25 cellular contexts compared by ENCODE assay signal in the genomic region with DNA sequence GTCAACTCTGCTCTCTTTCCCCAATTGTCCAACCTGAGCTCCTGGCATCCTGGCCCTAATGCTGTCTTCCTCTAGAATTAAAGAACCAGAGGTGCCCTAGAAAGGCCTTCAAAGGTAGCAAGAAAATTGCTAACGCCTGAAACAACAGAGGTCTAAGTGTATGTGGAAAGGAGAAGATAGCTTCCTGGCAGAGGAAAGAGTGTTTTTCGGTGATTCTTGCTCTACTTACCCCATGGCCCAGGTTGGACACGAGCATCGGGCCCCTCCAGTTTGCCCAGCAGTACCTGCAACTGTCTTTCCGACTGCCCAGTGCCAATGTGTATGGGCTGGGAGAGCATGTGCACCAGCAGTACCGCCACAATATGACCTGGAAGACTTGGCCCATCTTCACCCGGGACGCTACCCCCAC. TPM values are rescaled to one million over a fixed set of nuclear protein-coding genes. Genes with fewer than 3 reads are reported as not detected.
"Had no signal": no experiment of that assay in that cellular context is flagged by ENCODE, and none has a peak within 500 bp of the region (broad histone marks: within the 10 kb centered on the region; RNA-seq: fewer than 3 reads in every experiment).

No MANE protein-coding gene starts in this region.

- ATAC-seq: gastrocnemius medialis, sciatic nerve, upper lobe of right lung had no signal

- H3K27me3 Mint-ChIP-seq: activated naive CD8-positive, alpha-beta T cell; central memory CD8-positive, alpha-beta T cell had no signal

- DNase-seq: activated CD8-positive, alpha-beta memory T cell treated with anti-CD3 and anti-CD28 coated beads, Interleukin-2, amount 50 U/mL, for 4 hours; activated effector memory CD4-positive, alpha-beta T cell treated with anti-CD3 and anti-CD28 coated beads, Interleukin-2, amount 50 U/mL, for 16 hours; activated T-cell treated with anti-CD3 and anti-CD28 coated beads, Interleukin-2, amount 50 U/mL, for 48 hours; amniotic stem cell; dorsolateral prefrontal cortex; esophagus squamous epithelium; gastrocnemius medialis; hippocampal formation; kidney glomerular epithelial cell; left ventricle myocardium inferior; midbrain; nucleus accumbens; stimulated activated CD4-positive, alpha-beta T cell treated with anti-CD3 and anti-CD28 coated beads, Interleukin-15, amount 100 ng/mL, for 24 hours; stimulated activated naive CD4-positive, alpha-beta T cell treated with Interleukin-2 at 50 U/mL for 16 hours; substantia nigra; T-helper 9 cell; thyroid gland; upper lobe of right lung had no signal

- H3K36me3 Mint-ChIP-seq: activated naive CD8-positive, alpha-beta T cell had no signal

- H3K4me3 Mint-ChIP-seq: activated naive CD8-positive, alpha-beta T cell; central memory CD8-positive, alpha-beta T cell; nephron had no signal

- H3K27ac Mint-ChIP-seq: activated naive CD8-positive, alpha-beta T cell; nephron had no signal

- H3K4me1 Mint-ChIP-seq: central memory CD8-positive, alpha-beta T cell; nephron had no signal

- H3K9me3 Mint-ChIP-seq: central memory CD8-positive, alpha-beta T cell; nephron had no signal

RNA-seq across cellular contexts. Expression of a gene that starts 22.2 kb away (rescaled TPM):
- total RNA-seq: left ventricle myocardium inferior; lung microvascular endothelial cell; smooth muscle cell; T-helper 1 cell treated with Interleukin-12 subunit alpha and Interleukin-12 subunit beta and Interleukin-4 antibody, amounts not matched to agents 30 ng/mL and 1 ng/mL, for 36 hours; thyroid gland had no signal
